8 cellular contexts compared by ENCODE assay signal in the genomic region with DNA sequence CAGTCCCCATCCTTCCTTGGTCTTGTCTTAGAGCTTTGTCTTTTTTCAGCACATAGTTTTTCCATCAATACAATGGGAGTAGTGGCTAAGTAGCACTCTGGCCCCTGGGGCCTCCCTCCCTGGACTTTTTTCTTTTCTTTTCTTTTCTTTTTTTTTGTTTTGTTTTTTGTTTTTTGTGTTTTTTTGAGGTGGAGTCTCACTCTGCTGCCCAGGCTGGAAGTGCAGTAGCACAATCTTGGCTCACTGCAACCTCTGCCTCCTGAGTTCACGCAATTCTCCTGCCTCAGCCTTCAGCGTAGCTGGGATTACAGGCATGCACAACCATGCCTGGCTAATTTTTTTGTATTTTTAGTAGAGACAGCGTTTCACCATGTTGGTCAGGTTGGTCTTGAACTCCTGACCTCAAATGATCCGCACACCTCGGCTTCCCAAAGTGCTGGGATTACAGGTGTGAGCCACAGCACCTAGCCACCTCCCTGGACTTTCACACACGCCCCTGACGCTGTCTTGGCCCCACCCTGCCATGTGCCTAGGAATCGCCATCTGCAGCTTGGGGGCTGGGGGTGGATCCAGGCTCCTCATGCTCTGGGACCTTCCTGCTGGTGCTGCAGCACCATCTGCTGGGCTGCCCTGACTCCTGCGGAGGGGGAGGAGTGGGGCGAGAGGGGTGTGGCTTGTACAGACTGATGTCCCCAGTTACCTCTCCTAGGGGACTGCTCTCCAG. TPM values are rescaled to one million over a fixed set of nuclear protein-coding genes. Genes with fewer than 3 reads are reported as not detected.
DNase-seq lines count a peak whose midpoint lies in the region; ATAC-seq and TF ChIP-seq lines count a peak whose summit lies in the region.

No MANE protein-coding gene starts in this region.

- H3K4me2 ChIP-seq in mesenchymal stem cell (ENCODE audit: low read length, poor library complexity, severe bottlenecking), result no peak overlapping the region

- H3K4ac ChIP-seq in mesenchymal stem cell (ENCODE audit: low read depth in 1 of 2, low read length in 2 of 2), result no peak overlapping the region

- H2BK12ac ChIP-seq in mesenchymal stem cell (ENCODE audit: low read length in 2 of 2), result no peak overlapping the region

- peaks cover 2% of the 10 kb centered on the region for H3K79me1 ChIP-seq in mesenchymal stem cell (replicated peaks; ENCODE audit: low read length, poor library complexity, severe bottlenecking)

- H2AK5ac ChIP-seq in mesenchymal stem cell (ENCODE audit: low read length, severe bottlenecking), result no peak overlapping the region

- ATAC-seq in GM18858 (IDR thresholded peaks at IDR 0.05; ENCODE audit: unreplicated experiment), result no peak

- H3K18ac ChIP-seq in mesenchymal stem cell (ENCODE audit: low read depth in 1 of 2, low read length in 2 of 2), result no peak overlapping the region

- no peaks in the 10 kb centered on the region for H3K27me3 ChIP-seq in effector memory CD4-positive, alpha-beta T cell (replicated peaks; ENCODE audit: control insufficient read depth, insufficient read depth, low read length, poor library complexity, severe bottlenecking)
- H3K27me3 ChIP-seq in mesenchymal stem cell (ENCODE audit: control insufficient read depth in 1 of 2, insufficient read depth in 1 of 2, low read length in 2 of 2), result peaks cover 10 to 18% of the 10 kb centered on the region in 2 experiments

- H3K27ac ChIP-seq in effector memory CD4-positive, alpha-beta T cell (ENCODE audit: insufficient read depth, low read length, poor library complexity, severe bottlenecking), result no peak overlapping the region
- no peak overlapping the region for H3K27ac ChIP-seq in mesenchymal stem cell (ENCODE audit: low read length, poor library complexity, severe bottlenecking)

- no peaks in the 10 kb centered on the region for H3K9me3 ChIP-seq in effector memory CD4-positive, alpha-beta T cell (ENCODE audit: control insufficient read depth, low read length)
- H3K9me3 ChIP-seq in mesenchymal stem cell (ENCODE audit: control insufficient read depth, low read length), result no peaks in the 10 kb centered on the region

- no peak overlapping the region for H2BK5ac ChIP-seq in mesenchymal stem cell (ENCODE audit: low read depth, low read length, poor library complexity, severe bottlenecking)

- 29% methylated on average over 10 of the region's 10 CpGs for WGBS in mesenchymal stem cell

- peaks cover 28% of the 10 kb centered on the region for H3K4me1 ChIP-seq in effector memory CD4-positive, alpha-beta T cell (ENCODE audit: control insufficient read depth, insufficient read depth, low read length, poor library complexity, severe bottlenecking)
- peaks cover 34% of the 10 kb centered on the region for H3K4me1 ChIP-seq in mesenchymal stem cell (ENCODE audit: control insufficient read depth, insufficient read depth, low read depth, low read length)

- no peak overlapping the region for H4K91ac ChIP-seq in mesenchymal stem cell (ENCODE audit: low read length)

- no peak overlapping the region for H3K23ac ChIP-seq in mesenchymal stem cell (ENCODE audit: low read length in 2 of 2)

- H3K14ac ChIP-seq in mesenchymal stem cell (ENCODE audit: low read length in 2 of 2), result no peak overlapping the region

- H3K36me3 ChIP-seq in effector memory CD4-positive, alpha-beta T cell (ENCODE audit: control insufficient read depth, insufficient read depth, low read length), result peaks cover 36% of the 10 kb centered on the region
- peaks cover 33 to 34% of the 10 kb centered on the region in 2 experiments for H3K36me3 ChIP-seq in mesenchymal stem cell (ENCODE audit: control insufficient read depth in 1 of 2, insufficient read depth in 2 of 2, low read depth in 1 of 2, low read length in 2 of 2)

- DNase-seq in GM12864 (ENCODE audit: low read depth) (peak; percentile 81), HK-2 (ENCODE audit: unreplicated experiment) (peak; percentile 75), NOMO-1 (lab: John Stamatoyannopoulos, UW; ENCODE audit: unreplicated experiment in 2 of 2) (peak; percentile 87 to 91), mesenchymal stem cell (peak; percentile 91)
- DNase-seq in activated CD8-positive, alpha-beta memory T cell treated with anti-CD3 and anti-CD28 coated beads for 4 hours (ENCODE audit: low read depth in 2 of 2), result peak; percentile 68 to 73
- DNase-seq in effector memory CD4-positive, alpha-beta T cell, result peak; percentile 70 to 77 (median 75)
- DNase-seq in stimulated activated CD8-positive, alpha-beta memory T cell treated with anti-CD3 and anti-CD28 coated beads, Interleukin-12 subunit alpha, Interleukin-12 subunit beta, amount 100 ng/mL, for 1 hour (ENCODE audit: low read depth), result peak; percentile 72

- no peak overlapping the region for H2BK15ac ChIP-seq in mesenchymal stem cell (ENCODE audit: low read depth, poor library complexity, severe bottlenecking)

- H2BK120ac ChIP-seq in mesenchymal stem cell (ENCODE audit: low read depth, low read length), result no peak overlapping the region

- peak overlapping the region; percentile 82 for H3K4me3 ChIP-seq in GM12864 (ENCODE audit: low read depth, low read length)
- no peak overlapping the region for H3K4me3 ChIP-seq in effector memory CD4-positive, alpha-beta T cell (ENCODE audit: insufficient read depth, low read depth, low read length, poor library complexity, severe bottlenecking)
- peak overlapping the region in 1 of 2 experiments; percentile 91 for H3K4me3 ChIP-seq in mesenchymal stem cell (ENCODE audit: insufficient read depth in 1 of 2, low read depth in 1 of 2, low read length in 2 of 2)

- H2AFZ ChIP-seq in mesenchymal stem cell (ENCODE audit: low read depth, low read length), result no peak overlapping the region

- peak; percentile 94 for TF ChIP-seq CTCF in GM12864 (IDR thresholded peaks at IDR 0.05; ENCODE audit: low read depth, low read length, missing control alignments)

- H4K8ac ChIP-seq in mesenchymal stem cell (ENCODE audit: low read length), result no peak overlapping the region

- peak overlapping the region; percentile 99 for H3K9ac ChIP-seq in mesenchymal stem cell (ENCODE audit: low read length)

RNA-seq across cellular contexts. Expression of a gene that starts 2.8 kb away (rescaled TPM):
- 12.4 TPM for polyA plus RNA-seq in mesenchymal stem cell (2013, experiment 1 of 2)
- 12.2 TPM for polyA plus RNA-seq in mesenchymal stem cell (2013, experiment 2 of 2)

RNA-seq across cellular contexts. Expression of a gene that starts 53.6 kb away (rescaled TPM):
- not detected for polyA plus RNA-seq in mesenchymal stem cell (2013, experiment 1 of 2)
- not detected for polyA plus RNA-seq in mesenchymal stem cell (2013, experiment 2 of 2)
